In genomic region chr4:126733301-126733700, GRCh38 we compare ENCODE assay signal across 20 cellular contexts.
"Had no signal": no experiment of that assay in that cellular context is flagged by ENCODE, and none has a peak within 500 bp of the region (broad histone marks: within the 10 kb centered on the region; RNA-seq: fewer than 3 reads in every experiment).

No MANE protein-coding gene starts in this region.

- H3K27ac ChIP-seq: adrenal gland, foreskin keratinocyte, heart left ventricle, neutrophil, right atrium auricular region, skin epidermis, testis, upper lobe of right lung had no signal

- H3K9me3 Mint-ChIP-seq: activated CD4-positive, alpha-beta T cell treated with anti-CD3 and anti-CD28 coated beads, Interleukin-2, amount 10 ng/mL, durations not matched to agents 7 days and 5 days; brain had no signal

- DNase-seq: activated B cell treated with CpG ODN at 0.5 μM for 24 hours; activated CD4-positive, alpha-beta T cell treated with anti-CD3 and anti-CD28 coated beads, Interleukin-2, amount 10 ng/mL, durations not matched to agents 7 days and 5 days; activated CD8-positive, alpha-beta memory T cell treated with anti-CD3 and anti-CD28 coated beads for 24 hours; activated naive CD4-positive, alpha-beta T cell treated with anti-CD3 and anti-CD28 coated beads, Interleukin-2, amount 10 ng/mL, durations not matched to agents 7 days and 5 days; adrenal gland; dermis blood vessel endothelial cell; foreskin keratinocyte; heart left ventricle; mammary epithelial cell; naive thymus-derived CD4-positive, alpha-beta T cell; stimulated activated CD4-positive, alpha-beta T cell treated with anti-CD3 and anti-CD28 coated beads, Interleukin-4, amount 100 ng/mL, for 4 hours; stimulated activated naive CD8-positive, alpha-beta T cell treated with anti-CD3 and anti-CD28 coated beads, Interleukin-15, amount 100 ng/mL, for 72 hours; testis; upper lobe of right lung had no signal

- H3K36me3 Mint-ChIP-seq: activated naive CD4-positive, alpha-beta T cell treated with anti-CD3 and anti-CD28 coated beads, Interleukin-2, amount 10 ng/mL, durations not matched to agents 7 days and 5 days; brain; naive thymus-derived CD4-positive, alpha-beta T cell had no signal

- H3K27ac Mint-ChIP-seq: activated B cell treated with CpG ODN at 0.5 μM for 24 hours; activated CD4-positive, alpha-beta T cell treated with anti-CD3 and anti-CD28 coated beads, Interleukin-2, amount 10 ng/mL, durations not matched to agents 7 days and 5 days; activated naive CD4-positive, alpha-beta T cell treated with anti-CD3 and anti-CD28 coated beads, Interleukin-2, amount 10 ng/mL, durations not matched to agents 7 days and 5 days; brain; naive thymus-derived CD4-positive, alpha-beta T cell; stimulated activated naive CD8-positive, alpha-beta T cell treated with anti-CD3 and anti-CD28 coated beads, Interleukin-15, amount 100 ng/mL, for 72 hours had no signal

- ATAC-seq: foreskin keratinocyte; heart left ventricle; left lobe of liver; naive thymus-derived CD4-positive, alpha-beta T cell; stimulated activated naive CD8-positive, alpha-beta T cell treated with anti-CD3 and anti-CD28 coated beads, Interleukin-15, amount 100 ng/mL, for 72 hours; upper lobe of right lung had no signal

- H3K36me3 ChIP-seq: adrenal gland, heart left ventricle, neutrophil, right atrium auricular region, upper lobe of right lung had no signal

- H3K4me3 Mint-ChIP-seq: activated B cell treated with CpG ODN at 0.5 μM for 24 hours; activated CD4-positive, alpha-beta T cell treated with anti-CD3 and anti-CD28 coated beads, Interleukin-2, amount 10 ng/mL, durations not matched to agents 7 days and 5 days; activated naive CD4-positive, alpha-beta T cell treated with anti-CD3 and anti-CD28 coated beads, Interleukin-2, amount 10 ng/mL, durations not matched to agents 7 days and 5 days; brain; naive thymus-derived CD4-positive, alpha-beta T cell; stimulated activated naive CD8-positive, alpha-beta T cell treated with anti-CD3 and anti-CD28 coated beads, Interleukin-15, amount 100 ng/mL, for 72 hours had no signal

- H3K4me1 ChIP-seq: adrenal gland, foreskin keratinocyte, heart left ventricle, right atrium auricular region, testis, upper lobe of right lung had no signal

- FAIRE-seq: islet of Langerhans had no signal

- H3K27me3 Mint-ChIP-seq: activated B cell treated with CpG ODN at 0.5 μM for 24 hours; activated CD4-positive, alpha-beta T cell treated with anti-CD3 and anti-CD28 coated beads, Interleukin-2, amount 10 ng/mL, durations not matched to agents 7 days and 5 days; activated naive CD4-positive, alpha-beta T cell treated with anti-CD3 and anti-CD28 coated beads, Interleukin-2, amount 10 ng/mL, durations not matched to agents 7 days and 5 days; brain; naive thymus-derived CD4-positive, alpha-beta T cell; stimulated activated naive CD8-positive, alpha-beta T cell treated with anti-CD3 and anti-CD28 coated beads, Interleukin-15, amount 100 ng/mL, for 72 hours had no signal

- H3K27me3 ChIP-seq: adrenal gland, foreskin keratinocyte, heart left ventricle, neutrophil, right atrium auricular region, testis, upper lobe of right lung had no signal

- H3K4me3 ChIP-seq: adrenal gland, heart left ventricle, right atrium auricular region, skin epidermis, testis, upper lobe of right lung had no signal

- H3K9me3 ChIP-seq: adrenal gland, heart left ventricle, neutrophil, right atrium auricular region, testis, upper lobe of right lung had no signal

- H3K4me1 Mint-ChIP-seq: activated B cell treated with CpG ODN at 0.5 μM for 24 hours; activated CD4-positive, alpha-beta T cell treated with anti-CD3 and anti-CD28 coated beads, Interleukin-2, amount 10 ng/mL, durations not matched to agents 7 days and 5 days; activated naive CD4-positive, alpha-beta T cell treated with anti-CD3 and anti-CD28 coated beads, Interleukin-2, amount 10 ng/mL, durations not matched to agents 7 days and 5 days; brain; naive thymus-derived CD4-positive, alpha-beta T cell; stimulated activated naive CD8-positive, alpha-beta T cell treated with anti-CD3 and anti-CD28 coated beads, Interleukin-15, amount 100 ng/mL, for 72 hours had no signal
